In genomic region chr13:97977376-97977705, GRCh38 we compare ENCODE assay signal across 8 cellular contexts. TPM values are rescaled to one million over a fixed set of nuclear protein-coding genes. Genes with fewer than 3 reads are reported as not detected.
DNase-seq lines count a peak whose midpoint lies in the region; ATAC-seq and TF ChIP-seq lines count a peak whose summit lies in the region.

No MANE protein-coding gene starts in this region.

- 2 to 10% methylated on average over 3 of the region's 3 CpGs for WGBS in transverse colon (ENCODE audit: low coverage in 1 of 2), 2 donors

- H3K4me3 ChIP-seq in transverse colon = peak overlapping the region; percentile 56 to 96 (median 92)

- no peaks in the 10 kb centered on the region for H3K9me3 ChIP-seq in transverse colon

- no peak for TF ChIP-seq EP300 in transverse colon (IDR thresholded peaks at IDR 0.05; ENCODE audit: low read depth)

- no peak for TF ChIP-seq POLR2A in transverse colon (IDR thresholded peaks at IDR 0.05)

- H3K4me3 Mint-ChIP-seq in activated T-cell treated with anti-CD3 and anti-CD28 coated beads, Interleukin-2, amount 50 U/mL, for 72 hours = peak overlapping the region; percentile 97 to 98
- H3K4me3 Mint-ChIP-seq in activated naive CD8-positive, alpha-beta T cell treated with anti-CD3 and anti-CD28 coated beads for 36 hours = peak overlapping the region; percentile 93

- no peaks in the 10 kb centered on the region for H3K9me3 Mint-ChIP-seq in activated T-cell treated with anti-CD3 and anti-CD28 coated beads, Interleukin-2, amount 50 U/mL, for 72 hours
- no peaks in the 10 kb centered on the region for H3K9me3 Mint-ChIP-seq in activated naive CD8-positive, alpha-beta T cell treated with anti-CD3 and anti-CD28 coated beads for 36 hours

- H3K27ac Mint-ChIP-seq in activated T-cell treated with anti-CD3 and anti-CD28 coated beads, Interleukin-2, amount 50 U/mL, for 72 hours = peak overlapping the region; percentile 99
- peak overlapping the region; percentile 86 for H3K27ac Mint-ChIP-seq in activated naive CD8-positive, alpha-beta T cell treated with anti-CD3 and anti-CD28 coated beads for 36 hours

- H3K27me3 ChIP-seq in transverse colon = no peaks in the 10 kb centered on the region

- no peak for DNase-seq in activated T-cell treated with anti-CD3 and anti-CD28 coated beads, Interleukin-2, amount 50 U/mL, for 72 hours
- no peak for DNase-seq in activated T-cell treated with anti-CD3 and anti-CD28 coated beads, Interleukin-2, amount 50 U/mL, for 48 hours
- DNase-seq in activated naive CD8-positive, alpha-beta T cell treated with anti-CD3 and anti-CD28 coated beads for 36 hours = no peak
- peak; percentile 12 for DNase-seq in kidney glomerular epithelial cell (lab: John Stamatoyannopoulos, UW)
- DNase-seq in transverse colon = no peak
- no peak for DNase-seq in iPS-NIHi11 (ENCODE audit: low spot score)
- no peak for DNase-seq in COLO829 (ENCODE audit: low spot score)
- no peak for DNase-seq in inferior parietal cortex (ENCODE audit: extremely low spot score)

- peaks cover 10 to 30% (median 25%) of the 10 kb centered on the region in 4 donors for H3K4me1 ChIP-seq in transverse colon

- H3K36me3 ChIP-seq in transverse colon = no peaks in the 10 kb centered on the region

- peaks cover 1% of the 10 kb centered on the region for H3K27me3 Mint-ChIP-seq in activated T-cell treated with anti-CD3 and anti-CD28 coated beads, Interleukin-2, amount 50 U/mL, for 72 hours (ENCODE audit: low read depth)
- H3K27me3 Mint-ChIP-seq in activated naive CD8-positive, alpha-beta T cell treated with anti-CD3 and anti-CD28 coated beads for 36 hours = no peaks in the 10 kb centered on the region

- ATAC-seq in activated T-cell treated with anti-CD3 and anti-CD28 coated beads, Interleukin-2, amount 50 U/mL, for 72 hours (replicated peaks in 1 of 2) = no peak

- intact Hi-C loops in transverse colon (cut with DNase I; ENCODE audit: low total_unique reads) = no loop called here

- peak overlapping the region; percentile 86 to 96 (median 94) for H3K27ac ChIP-seq in transverse colon

- peaks cover 7 to 8% of the 10 kb centered on the region in 2 donors for H3K36me3 Mint-ChIP-seq in activated T-cell treated with anti-CD3 and anti-CD28 coated beads, Interleukin-2, amount 50 U/mL, for 72 hours (ENCODE audit: insufficient read depth in 2 of 2)
- H3K36me3 Mint-ChIP-seq in activated naive CD8-positive, alpha-beta T cell treated with anti-CD3 and anti-CD28 coated beads for 36 hours = peaks cover 18% of the 10 kb centered on the region

- TF ChIP-seq CTCF in transverse colon (IDR thresholded peaks at IDR 0.05) = no peak

- in situ Hi-C loops in transverse colon (cut with MboI; ENCODE audit: low pct_ligation_motif_present in 1 of 4, low pct_unique_long_range_greater_than_20kb in 1 of 4, low sequenced_read_pairs in 3 of 4) = no loop called here

- H3K4me1 Mint-ChIP-seq in activated T-cell treated with anti-CD3 and anti-CD28 coated beads, Interleukin-2, amount 50 U/mL, for 72 hours (ENCODE audit: low read depth) = peaks cover 43% of the 10 kb centered on the region
- peaks cover 33% of the 10 kb centered on the region for H3K4me1 Mint-ChIP-seq in activated naive CD8-positive, alpha-beta T cell treated with anti-CD3 and anti-CD28 coated beads for 36 hours

RNA-seq across cellular contexts. Expression of gene IPO5, which starts 23.9 kb away (rescaled TPM):
- total RNA-seq in activated T-cell treated with anti-CD3 and anti-CD28 coated beads, Interleukin-2, amount 50 U/mL, for 72 hours = 100 to 1,000 TPM; 154 to 169 TPM
- total RNA-seq in activated naive CD8-positive, alpha-beta T cell treated with anti-CD3 and anti-CD28 coated beads for 36 hours = 100 to 1,000 TPM; 270 to 277 TPM
- total RNA-seq in transverse colon = 100 to 1,000 TPM in 1 of 4 donors, 10 to 100 TPM in 3; 18.3 to 114 (median 51.9) TPM
